Comparison of ENCODE assay signal across 10 cellular contexts in genomic region chr3:133488785-133489367, GRCh38.
A peak's percentile ranks its signal among the peaks of the same experiment; 100 is the strongest.
DNase-seq lines count a peak whose midpoint lies in the region; ATAC-seq and TF ChIP-seq lines count a peak whose summit lies in the region.
"Had no signal": no experiment of that assay in that cellular context is flagged by ENCODE, and none has a peak within 500 bp of the region (broad histone marks: within the 10 kb centered on the region; RNA-seq: fewer than 3 reads in every experiment).

No MANE protein-coding gene starts in this region.

- TF ChIP-seq CTCF in astrocyte of the spinal cord (IDR thresholded peaks at IDR 0.05; ENCODE audit: low read depth, low read length), result no peak
- no peak for TF ChIP-seq CTCF in glutamatergic neuron (IDR thresholded peaks at IDR 0.05; ENCODE audit: partially characterized antibody, unreplicated experiment)

- H4K5ac ChIP-seq in mesendoderm (ENCODE audit: low read length), result no peak overlapping the region

- no peaks in the 10 kb centered on the region for H3K36me3 ChIP-seq in Karpas-422 (ENCODE audit: insufficient read depth, low read length)
- no peaks in the 10 kb centered on the region for H3K36me3 ChIP-seq in mesendoderm (ENCODE audit: control insufficient read depth, insufficient read depth, low read length)

- DNase-seq in EL (peak; percentile 60), Karpas-422 (peak; percentile 92), astrocyte of the spinal cord (ENCODE audit: low read depth, low spot score) (peak; percentile 54), mesendoderm (peak; percentile 37), glutamatergic neuron (no peak)
- no peak for DNase-seq in effector CD4-positive, alpha-beta T cell
- DNase-seq: Right ventricle myocardium superior; stimulated activated CD4-positive, alpha-beta T cell treated with anti-CD3 and anti-CD28 coated beads, Interleukin-2, amount 100 ng/mL, for 24 hours had no signal

- no peak overlapping the region for H2AFZ ChIP-seq in Karpas-422 (ENCODE audit: low read length)

- no peaks in the 10 kb centered on the region for H3K9me2 ChIP-seq in Karpas-422 (replicated peaks; ENCODE audit: insufficient read depth, low read length)

- H4K8ac ChIP-seq in mesendoderm (ENCODE audit: low read depth, low read length), result no peak overlapping the region

- H2BK120ac ChIP-seq in mesendoderm (ENCODE audit: low read depth, low read length), result no peak overlapping the region

- H3K4me3 Mint-ChIP-seq in glutamatergic neuron (ENCODE audit: unreplicated experiment), result no peak overlapping the region

- H3K4me2 ChIP-seq in Karpas-422 (ENCODE audit: low read depth, low read length, poor library complexity, severe bottlenecking) (peak overlapping the region; percentile 49), mesendoderm (ENCODE audit: low read length) (no peak overlapping the region)

- H3K27ac ChIP-seq in Karpas-422 (ENCODE audit: low read length) (peak overlapping the region; percentile 93), mesendoderm (ENCODE audit: low read depth, low read length) (no peak overlapping the region)

- in situ Hi-C loops in astrocyte of the spinal cord (cut with HindIII; ENCODE audit: low sequenced_read_pairs), result no loop called here

- peaks cover 6% of the 10 kb centered on the region for H3K9me3 Mint-ChIP-seq in glutamatergic neuron (ENCODE audit: unreplicated experiment)

- peaks cover 26% of the 10 kb centered on the region for H3K36me3 Mint-ChIP-seq in glutamatergic neuron (ENCODE audit: unreplicated experiment)

- H3K9me3 ChIP-seq in Karpas-422 (ENCODE audit: low read length), result peaks cover 14% of the 10 kb centered on the region

- H3K4me1 ChIP-seq in Karpas-422 (ENCODE audit: low read length) (peaks cover 65% of the 10 kb centered on the region), mesendoderm (ENCODE audit: control insufficient read depth, low read depth, low read length) (no peaks in the 10 kb centered on the region)

- no peak overlapping the region for H3K18ac ChIP-seq in mesendoderm (ENCODE audit: low read length)

- H3K4me3 ChIP-seq in Karpas-422 (ENCODE audit: low read length), result peak overlapping the region; percentile 12
- no peak overlapping the region for H3K4me3 ChIP-seq in astrocyte of the spinal cord (ENCODE audit: low read depth, low read length)
- H3K4me3 ChIP-seq in mesendoderm (ENCODE audit: low read length), result no peak overlapping the region

- H2AK5ac ChIP-seq in mesendoderm (ENCODE audit: low read length), result no peak overlapping the region

- no peak overlapping the region for H2BK5ac ChIP-seq in mesendoderm (ENCODE audit: low read length)

- H3K27me3 ChIP-seq in Karpas-422 (ENCODE audit: low read length), result no peaks in the 10 kb centered on the region
- no peaks in the 10 kb centered on the region for H3K27me3 ChIP-seq in mesendoderm (ENCODE audit: insufficient read depth, low read length, poor library complexity)

- H2BK15ac ChIP-seq in mesendoderm (replicated peaks; ENCODE audit: low read depth), result no peak overlapping the region

- no peak for ATAC-seq in GM18505 (IDR thresholded peaks at IDR 0.05; ENCODE audit: unreplicated experiment)
- no peak for ATAC-seq in GM18520 (IDR thresholded peaks at IDR 0.05; ENCODE audit: unreplicated experiment)

- no peaks in the 10 kb centered on the region for H3K4me1 Mint-ChIP-seq in glutamatergic neuron (ENCODE audit: low read depth, unreplicated experiment)

- no peak overlapping the region for H3K56ac ChIP-seq in mesendoderm (ENCODE audit: low read length)

- no peaks in the 10 kb centered on the region for H3K79me1 ChIP-seq in mesendoderm (ENCODE audit: low read length)

- H3K23ac ChIP-seq in mesendoderm (ENCODE audit: low read length), result no peak overlapping the region

- no peaks in the 10 kb centered on the region for H4K20me1 ChIP-seq in Karpas-422 (ENCODE audit: insufficient read depth, low read depth, low read length)

- H3K9ac ChIP-seq in Karpas-422 (ENCODE audit: low read length) (peak overlapping the region; percentile 59; the same call in 1 of the 2 replicates), mesendoderm (ENCODE audit: low read length) (no peak overlapping the region)

- no peak for TF ChIP-seq POLR2A in GM18505 (IDR thresholded peaks at IDR 0.05; ENCODE audit: borderline replicate concordance, extremely low read depth, insufficient read depth, insufficient read length)

- WGBS in mesendoderm (ENCODE audit: extremely low coverage, insufficient coverage, low lambda C conversion rate), result no CpG with 5 or more reads among the region's 3 CpGs

- H3K27ac Mint-ChIP-seq in glutamatergic neuron (ENCODE audit: unreplicated experiment), result no peak overlapping the region

- peaks cover 6% of the 10 kb centered on the region for H3K27me3 Mint-ChIP-seq in glutamatergic neuron (ENCODE audit: unreplicated experiment)

- no peak overlapping the region for H3K4ac ChIP-seq in mesendoderm (ENCODE audit: low read depth, low read length)

- H3K79me2 ChIP-seq in Karpas-422 (ENCODE audit: low read length), result no peaks in the 10 kb centered on the region
- no peaks in the 10 kb centered on the region for H3K79me2 ChIP-seq in mesendoderm (ENCODE audit: control insufficient read depth, insufficient read depth, low read length)

Comparison
In these comparisons a context has a peak if more than half of its experiments do, and no peak if none do; other contexts are left out.
1. DNase-seq: peak in EL (single experiment), Karpas-422 (single experiment), astrocyte of the spinal cord (single experiment) and mesendoderm (single experiment); none in glutamatergic neuron (single experiment) and effector CD4-positive, alpha-beta T cell (single experiment).